10 cellular contexts compared by ENCODE assay signal in genomic region chr16:24988137-24988535, GRCh38. TPM values are rescaled to one million over a fixed set of nuclear protein-coding genes. Genes with fewer than 3 reads are reported as not detected.
A peak's percentile ranks its signal among the peaks of the same experiment; 100 is the strongest.
DNase-seq lines count a peak whose midpoint lies in the region; ATAC-seq and TF ChIP-seq lines count a peak whose summit lies in the region.
"Had no signal": no experiment of that assay in that cellular context is flagged by ENCODE, and none has a peak within 500 bp of the region (broad histone marks: within the 10 kb centered on the region; RNA-seq: fewer than 3 reads in every experiment).

No MANE protein-coding gene starts in this region.

- peak; percentile 18 for DNase-seq in G401 (ENCODE audit: low spot score)
- DNase-seq in WERI-Rb-1, result no peak
- peak; percentile 65 for DNase-seq in fibroblast of the aortic adventitia (ENCODE audit: low read depth)
- DNase-seq in smooth muscle cell (lab: John Stamatoyannopoulos, UW; ENCODE audit: unreplicated experiment), result no peak
- no peak for DNase-seq in head of caudate nucleus
- DNase-seq in mucosa of descending colon, result no peak
- DNase-seq in RKO (ENCODE audit: low spot score), result no peak
- DNase-seq: activated naive CD4-positive, alpha-beta T cell; H9 had no signal

- no peak for TF ChIP-seq CTCF in WERI-Rb-1 (IDR thresholded peaks at IDR 0.05; ENCODE audit: low read depth, low read length)
- no peak for TF ChIP-seq CTCF in fibroblast of the aortic adventitia (IDR thresholded peaks at IDR 0.05; ENCODE audit: insufficient read depth, low read length)
- no peak for TF ChIP-seq CTCF in smooth muscle cell (IDR thresholded peaks at IDR 0.05; ENCODE audit: borderline replicate concordance, insufficient read depth, poor library complexity, severe bottlenecking)
- TF ChIP-seq CTCF in mucosa of descending colon (IDR thresholded peaks at IDR 0.05), result no peak

- H3K36me3 ChIP-seq in WERI-Rb-1 (no peaks in the 10 kb centered on the region), smooth muscle cell (ENCODE audit: low read depth) (no peaks in the 10 kb centered on the region), mucosa of descending colon (ENCODE audit: low read depth) (no peaks in the 10 kb centered on the region)

- peak overlapping the region; percentile 77 for H3K4me2 ChIP-seq in smooth muscle cell

- H3K79me2 ChIP-seq in smooth muscle cell (ENCODE audit: low read depth), result peaks cover 80% of the 10 kb centered on the region

- H3K9me3 ChIP-seq in WERI-Rb-1 (ENCODE audit: severe bottlenecking) (no peaks in the 10 kb centered on the region), smooth muscle cell (replicated peaks; ENCODE audit: low read depth) (no peaks in the 10 kb centered on the region), mucosa of descending colon (no peaks in the 10 kb centered on the region)

- in situ Hi-C loops in G401 (cut with HindIII; ENCODE audit: low sequenced_read_pairs), result no loop called here

- H3K27me3 ChIP-seq in WERI-Rb-1 (ENCODE audit: insufficient read depth, low read depth, severe bottlenecking), result no peaks in the 10 kb centered on the region
- no peaks in the 10 kb centered on the region for H3K27me3 ChIP-seq in smooth muscle cell (ENCODE audit: low read depth)

- intact Hi-C loops in head of caudate nucleus (cut with DNase I) (no loop called here), mucosa of descending colon (cut with DNase I, micrococcal nuclease) (no loop called here)

- 68% methylated on average over 5 of the region's 5 CpGs for WGBS in smooth muscle cell (ENCODE audit: low lambda C conversion rate)

- peaks cover 98% of the 10 kb centered on the region for H4K20me1 ChIP-seq in smooth muscle cell (ENCODE audit: low read depth)

- H3K4me1 ChIP-seq in smooth muscle cell (ENCODE audit: low read depth), result peaks cover 23% of the 10 kb centered on the region
- H3K4me1 ChIP-seq in mucosa of descending colon (ENCODE audit: low read depth), result peaks cover 54% of the 10 kb centered on the region

- ATAC-seq in HG03159 (IDR thresholded peaks at IDR 0.05; ENCODE audit: unreplicated experiment), result no peak
- no peak for ATAC-seq in mucosa of descending colon

- peaks cover 10% of the 10 kb centered on the region for H3F3A ChIP-seq in smooth muscle cell (ENCODE audit: low read depth)

- peak overlapping the region; percentile 72 for H3K9ac ChIP-seq in smooth muscle cell (ENCODE audit: low read depth)

- H3K27ac ChIP-seq in WERI-Rb-1 (peak overlapping the region; percentile 55), smooth muscle cell (ENCODE audit: low read depth) (peak overlapping the region; percentile 79)

- H3K4me3 ChIP-seq in WERI-Rb-1 (ENCODE audit: low read depth, low read length) (no peak overlapping the region), fibroblast of the aortic adventitia (ENCODE audit: low read depth, low read length) (no peak overlapping the region), smooth muscle cell (no peak overlapping the region), mucosa of descending colon (no peak overlapping the region)

- H2AFZ ChIP-seq in smooth muscle cell (ENCODE audit: low read depth), result no peak overlapping the region

RNA-seq across cellular contexts. Expression of gene ARHGAP17, which starts 27.0 kb away (rescaled TPM):
- total RNA-seq in G401 (2014; rRNA removed; shearing (Covaris generic)), result 11.7 and 14.4 TPM in 2 replicates
- total RNA-seq in fibroblast of the aortic adventitia (ENCODE audit: low replicate concordance), result 54.0 and 72.9 TPM in 2 replicates
- 24.1 and 34.6 TPM in 2 replicates for total RNA-seq in smooth muscle cell
- 38.3 and 40.5 TPM in 2 replicates for polyA plus RNA-seq in smooth muscle cell
- total RNA-seq in mucosa of descending colon, result 100 to 1,000 TPM in 2 of 3 donors, 10 to 100 TPM in 1; 95.4 to 145 (median 111) TPM

Comparison
In these comparisons a context has a peak if more than half of its experiments do, and no peak if none do; other contexts are left out.
1. DNase-seq: peak in G401 (single experiment) and fibroblast of the aortic adventitia (single experiment); none in WERI-Rb-1 (single experiment), smooth muscle cell (single experiment), head of caudate nucleus (0 of 42), mucosa of descending colon (0 of 3) and RKO (single experiment).